8 cellular contexts compared by ENCODE assay signal in genomic region chr5:141681695-141682641, GRCh38. TPM values are rescaled to one million over a fixed set of nuclear protein-coding genes. Genes with fewer than 3 reads are reported as not detected.
A peak's percentile ranks its signal among the peaks of the same experiment; 100 is the strongest.
DNase-seq lines count a peak whose midpoint lies in the region; ATAC-seq and TF ChIP-seq lines count a peak whose summit lies in the region.

A gene with protein sequence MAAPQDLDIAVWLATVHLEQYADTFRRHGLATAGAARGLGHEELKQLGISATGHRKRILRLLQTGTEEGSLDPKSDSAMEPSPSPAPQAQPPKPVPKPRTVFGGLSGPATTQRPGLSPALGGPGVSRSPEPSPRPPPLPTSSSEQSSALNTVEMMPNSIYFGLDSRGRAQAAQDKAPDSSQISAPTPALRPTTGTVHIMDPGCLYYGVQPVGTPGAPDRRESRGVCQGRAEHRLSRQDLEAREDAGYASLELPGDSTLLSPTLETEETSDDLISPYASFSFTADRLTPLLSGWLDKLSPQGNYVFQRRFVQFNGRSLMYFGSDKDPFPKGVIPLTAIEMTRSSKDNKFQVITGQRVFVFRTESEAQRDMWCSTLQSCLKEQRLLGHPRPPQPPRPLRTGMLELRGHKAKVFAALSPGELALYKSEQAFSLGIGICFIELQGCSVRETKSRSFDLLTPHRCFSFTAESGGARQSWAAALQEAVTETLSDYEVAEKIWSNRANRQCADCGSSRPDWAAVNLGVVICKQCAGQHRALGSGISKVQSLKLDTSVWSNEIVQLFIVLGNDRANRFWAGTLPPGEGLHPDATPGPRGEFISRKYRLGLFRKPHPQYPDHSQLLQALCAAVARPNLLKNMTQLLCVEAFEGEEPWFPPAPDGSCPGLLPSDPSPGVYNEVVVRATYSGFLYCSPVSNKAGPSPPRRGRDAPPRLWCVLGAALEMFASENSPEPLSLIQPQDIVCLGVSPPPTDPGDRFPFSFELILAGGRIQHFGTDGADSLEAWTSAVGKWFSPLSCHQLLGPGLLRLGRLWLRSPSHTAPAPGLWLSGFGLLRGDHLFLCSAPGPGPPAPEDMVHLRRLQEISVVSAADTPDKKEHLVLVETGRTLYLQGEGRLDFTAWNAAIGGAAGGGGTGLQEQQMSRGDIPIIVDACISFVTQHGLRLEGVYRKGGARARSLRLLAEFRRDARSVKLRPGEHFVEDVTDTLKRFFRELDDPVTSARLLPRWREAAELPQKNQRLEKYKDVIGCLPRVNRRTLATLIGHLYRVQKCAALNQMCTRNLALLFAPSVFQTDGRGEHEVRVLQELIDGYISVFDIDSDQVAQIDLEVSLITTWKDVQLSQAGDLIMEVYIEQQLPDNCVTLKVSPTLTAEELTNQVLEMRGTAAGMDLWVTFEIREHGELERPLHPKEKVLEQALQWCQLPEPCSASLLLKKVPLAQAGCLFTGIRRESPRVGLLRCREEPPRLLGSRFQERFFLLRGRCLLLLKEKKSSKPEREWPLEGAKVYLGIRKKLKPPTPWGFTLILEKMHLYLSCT (N-terminal part only) (minus strand): TSS chr5:141682230. CDS start chr5:141680486, 1,744 bp downstream.

- H3K27ac Mint-ChIP-seq in activated CD8-positive, alpha-beta memory T cell treated with anti-CD3 and anti-CD28 coated beads, Interleukin-2, amount 10 ng/mL, durations not matched to agents 7 days and 5 days, result peak within 1 kb of the TSS; percentile 73
- H3K27ac Mint-ChIP-seq in endodermal cell, result peak within 1 kb of the TSS; percentile 91
- H3K27ac Mint-ChIP-seq in stimulated activated effector memory CD8-positive, alpha-beta T cell treated with anti-CD3 and anti-CD28 coated beads, Interleukin-12 subunit alpha, Interleukin-12 subunit beta, amount 100 ng/mL, for 72 hours, result peak within 1 kb of the TSS; percentile 67

- H3K4me1 Mint-ChIP-seq in activated CD8-positive, alpha-beta memory T cell treated with anti-CD3 and anti-CD28 coated beads, Interleukin-2, amount 10 ng/mL, durations not matched to agents 7 days and 5 days, result peaks cover 30% of the 10 kb centered on the region
- H3K4me1 Mint-ChIP-seq in endodermal cell, result peaks cover 16% of the 10 kb centered on the region
- peaks cover 35% of the 10 kb centered on the region for H3K4me1 Mint-ChIP-seq in stimulated activated effector memory CD8-positive, alpha-beta T cell treated with anti-CD3 and anti-CD28 coated beads, Interleukin-12 subunit alpha, Interleukin-12 subunit beta, amount 100 ng/mL, for 72 hours

- H3K36me3 ChIP-seq in endodermal cell (ENCODE audit: control insufficient read depth, insufficient read depth, low read length) (no peaks in the 10 kb centered on the region), lower lobe of right lung (no peaks in the 10 kb centered on the region)

- H3K9ac ChIP-seq in endodermal cell (ENCODE audit: extremely low read depth, low read length, poor library complexity, severe bottlenecking), result peak within 1 kb of the TSS; percentile 55

- peak; percentile 93 for DNase-seq in Daoy (ENCODE audit: low read depth)
- peak; percentile 80 for DNase-seq in MV-4-11 (lab: John Stamatoyannopoulos, UW)
- peak; percentile 62 for DNase-seq in activated CD8-positive, alpha-beta memory T cell treated with anti-CD3 and anti-CD28 coated beads, Interleukin-2, amount 10 ng/mL, durations not matched to agents 7 days and 5 days
- DNase-seq in endodermal cell, result peak; percentile 90
- DNase-seq in lower lobe of right lung, result peak; percentile 94
- peak; percentile 44 to 67 for DNase-seq in stimulated activated effector memory CD8-positive, alpha-beta T cell treated with anti-CD3 and anti-CD28 coated beads, Interleukin-12 subunit alpha, Interleukin-12 subunit beta, amount 100 ng/mL, for 72 hours (ENCODE audit: low spot score in 2 of 2)

- CTCF ChIA-PET in activated CD8-positive, alpha-beta memory T cell treated with anti-CD3 and anti-CD28 coated beads, Interleukin-2, amount 10 ng/mL, durations not matched to agents 7 days and 5 days (lab: Charles Lee), result interaction anchor here (1.0 to 5.5 kb wide), 9 partner anchors 12 to 287 kb away, joined by 3 to 79 read pairs (median 5); partner anchors contain the start of genes PCDH1 and RNF14

- H3K27ac ChIP-seq in endodermal cell (ENCODE audit: low read depth, low read length) (peak within 1 kb of the TSS; percentile 73), lower lobe of right lung (peak within 1 kb of the TSS; percentile 87)

- no peaks in the 10 kb centered on the region for H3K36me3 Mint-ChIP-seq in activated CD8-positive, alpha-beta memory T cell treated with anti-CD3 and anti-CD28 coated beads, Interleukin-2, amount 10 ng/mL, durations not matched to agents 7 days and 5 days
- peaks cover 22% of the 10 kb centered on the region for H3K36me3 Mint-ChIP-seq in endodermal cell (ENCODE audit: low read depth)
- no peaks in the 10 kb centered on the region for H3K36me3 Mint-ChIP-seq in stimulated activated effector memory CD8-positive, alpha-beta T cell treated with anti-CD3 and anti-CD28 coated beads, Interleukin-12 subunit alpha, Interleukin-12 subunit beta, amount 100 ng/mL, for 72 hours

- H3K4me1 ChIP-seq in endodermal cell (ENCODE audit: control insufficient read depth, insufficient read depth, low read length), result peaks cover 12% of the 10 kb centered on the region
- H3K4me1 ChIP-seq in lower lobe of right lung, result peaks cover 38% of the 10 kb centered on the region

- H3K27me3 Mint-ChIP-seq in activated CD8-positive, alpha-beta memory T cell treated with anti-CD3 and anti-CD28 coated beads, Interleukin-2, amount 10 ng/mL, durations not matched to agents 7 days and 5 days, result no peaks in the 10 kb centered on the region
- H3K27me3 Mint-ChIP-seq in endodermal cell (ENCODE audit: insufficient read depth), result peaks cover 7% of the 10 kb centered on the region

- 7 to 9% methylated on average over 22 to 77 of the region's 77 CpGs for WGBS in endodermal cell (ENCODE audit: insufficient coverage in 1 of 2, insufficient read length in 1 of 2), 2 experiments

- intact Hi-C loops in lower lobe of right lung (cut with DNase I), result no loop called here

- H3K4me3 ChIP-seq in endodermal cell (ENCODE audit: low read length), result peak within 1 kb of the TSS; percentile 75
- peak within 1 kb of the TSS; percentile 58 for H3K4me3 ChIP-seq in lower lobe of right lung

- peak within 1 kb of the TSS; percentile 75 for H3K4me3 Mint-ChIP-seq in activated CD8-positive, alpha-beta memory T cell treated with anti-CD3 and anti-CD28 coated beads, Interleukin-2, amount 10 ng/mL, durations not matched to agents 7 days and 5 days
- peak within 1 kb of the TSS; percentile 59 for H3K4me3 Mint-ChIP-seq in endodermal cell
- peak within 1 kb of the TSS; percentile 63 for H3K4me3 Mint-ChIP-seq in stimulated activated effector memory CD8-positive, alpha-beta T cell treated with anti-CD3 and anti-CD28 coated beads, Interleukin-12 subunit alpha, Interleukin-12 subunit beta, amount 100 ng/mL, for 72 hours

- peak; percentile 88 for ATAC-seq in activated CD8-positive, alpha-beta memory T cell treated with anti-CD3 and anti-CD28 coated beads, Interleukin-2, amount 10 ng/mL, durations not matched to agents 7 days and 5 days
- ATAC-seq in lower lobe of right lung (peak; percentile 95 to 97), GM21390 (IDR thresholded peaks at IDR 0.05; ENCODE audit: unreplicated experiment) (no peak), GM21447 (IDR thresholded peaks at IDR 0.05; ENCODE audit: unreplicated experiment) (no peak)
- ATAC-seq in stimulated activated effector memory CD8-positive, alpha-beta T cell treated with anti-CD3 and anti-CD28 coated beads, Interleukin-12 subunit alpha, Interleukin-12 subunit beta, amount 100 ng/mL, for 72 hours, result peak; percentile 88

- H3K9me3 ChIP-seq in endodermal cell (ENCODE audit: control insufficient read depth, low read length) (no peaks in the 10 kb centered on the region), lower lobe of right lung (no peaks in the 10 kb centered on the region)

- no peaks in the 10 kb centered on the region for H3K27me3 ChIP-seq in endodermal cell (ENCODE audit: control insufficient read depth, insufficient read depth, low read length, poor library complexity, severe bottlenecking)
- no peaks in the 10 kb centered on the region for H3K27me3 ChIP-seq in lower lobe of right lung (ENCODE audit: low read depth)

- no peaks in the 10 kb centered on the region for H3K9me3 Mint-ChIP-seq in activated CD8-positive, alpha-beta memory T cell treated with anti-CD3 and anti-CD28 coated beads, Interleukin-2, amount 10 ng/mL, durations not matched to agents 7 days and 5 days (ENCODE audit: low read depth)
- peaks cover 3% of the 10 kb centered on the region for H3K9me3 Mint-ChIP-seq in endodermal cell
- no peaks in the 10 kb centered on the region for H3K9me3 Mint-ChIP-seq in stimulated activated effector memory CD8-positive, alpha-beta T cell treated with anti-CD3 and anti-CD28 coated beads, Interleukin-12 subunit alpha, Interleukin-12 subunit beta, amount 100 ng/mL, for 72 hours

- TF ChIP-seq CTCF in endodermal cell (conservative IDR thresholded peaks at IDR 0.05) (no peak), lower lobe of right lung (IDR thresholded peaks at IDR 0.05) (no peak)

RNA-seq across cellular contexts. Expression of the gene that starts here (rescaled TPM):
- 1.7 and 3.0 TPM in 2 replicates for total RNA-seq in Daoy (2014; rRNA removed; shearing (Covaris generic))
- total RNA-seq in activated CD8-positive, alpha-beta memory T cell treated with anti-CD3 and anti-CD28 coated beads, Interleukin-2, amount 10 ng/mL, durations not matched to agents 7 days and 5 days, result 10 to 100 TPM in 1 of 2 experiments, 1 to 10 TPM in 1; 9.9 to 11.0 TPM
- total RNA-seq in endodermal cell, result 10 to 100 TPM; 32.5 to 41.3 TPM
- 29.7 TPM for polyA plus RNA-seq in endodermal cell (2013, experiment 1 of 2)
- 27.0 TPM for polyA plus RNA-seq in endodermal cell (2013, experiment 2 of 2)
- total RNA-seq in lower lobe of right lung, result 35.2 TPM

Comparison
In these comparisons a context has a peak if more than half of its experiments do, and no peak if none do; other contexts are left out.
1. ATAC-seq: peak in activated CD8-positive, alpha-beta memory T cell treated with anti-CD3 and anti-CD28 coated beads, Interleukin-2, amount 10 ng/mL, durations not matched to agents 7 days and 5 days (single experiment), lower lobe of right lung (2 of 2) and stimulated activated effector memory CD8-positive, alpha-beta T cell treated with anti-CD3 and anti-CD28 coated beads, Interleukin-12 subunit alpha, Interleukin-12 subunit beta, amount 100 ng/mL, for 72 hours (single experiment); none in GM21390 (single experiment) and GM21447 (single experiment).
2. Peak in every context shown above with its lines, with median percentiles within 50 percentile points of each other: DNase-seq, H3K27ac Mint-ChIP-seq and H3K4me3 Mint-ChIP-seq.